1 cellular context compared by ENCODE assay signal in genomic region chr11:130407978-130408377, GRCh38.
A peak's percentile ranks its signal among the peaks of the same experiment; 100 is the strongest.
TF ChIP-seq lines count a peak whose summit lies in the region.

No MANE protein-coding gene starts in this region.

TF ChIP-seq in SK-N-SH, 30 proteins besides CTCF, POLR2A, EP300 and RAD21 (continued from another document):
- TF ChIP-seq TEAD4 (IDR thresholded peaks at IDR 0.05; ENCODE audit: borderline replicate concordance, insufficient read depth) (no peak), ELF1 (IDR thresholded peaks at IDR 0.05) (no peak), NRF1 (IDR thresholded peaks at IDR 0.05; ENCODE audit: low read depth, low read length) (no peak), POLR2AphosphoS5 (IDR thresholded peaks at IDR 0.05; ENCODE audit: low read depth, low read length) (no peak), PBX3 (IDR thresholded peaks at IDR 0.05) (peak; percentile 44), GATA2 (CRISPR knock-in tag; IDR thresholded peaks at IDR 0.05) (no peak), USF2 (IDR thresholded peaks at IDR 0.05; ENCODE audit: borderline replicate concordance, low read depth, low read length) (no peak), RFX5 (IDR thresholded peaks at IDR 0.05; ENCODE audit: low read length) (no peak), MXI1 (IDR thresholded peaks at IDR 0.05; ENCODE audit: low read depth, low read length) (no peak)
